Comparison of ENCODE assay signal across 14 cellular contexts in the genomic region with DNA sequence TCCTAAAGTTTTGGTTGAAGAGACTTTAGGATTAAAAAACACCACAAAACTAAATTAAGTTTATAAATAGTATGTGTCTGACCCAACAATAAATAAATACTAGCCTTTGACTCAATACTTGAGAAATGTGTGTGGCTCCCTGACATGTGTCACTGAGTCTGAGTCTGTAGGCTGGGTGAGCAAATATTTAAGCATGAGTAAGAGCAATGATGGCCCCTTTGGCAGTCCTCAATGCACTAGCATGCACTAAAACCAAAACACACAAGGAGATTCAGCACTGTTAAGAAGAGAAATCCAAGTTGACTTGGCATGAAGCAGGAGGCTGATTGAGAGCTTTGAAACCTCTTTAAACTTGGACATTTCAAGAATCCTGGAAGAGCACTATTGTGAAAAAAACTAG. TPM values are rescaled to one million over a fixed set of nuclear protein-coding genes. Genes with fewer than 3 reads are reported as not detected.
DNase-seq lines count a peak whose midpoint lies in the region; ATAC-seq, FAIRE-seq and TF ChIP-seq lines count a peak whose summit lies in the region.
"Had no signal": no experiment of that assay in that cellular context is flagged by ENCODE, and none has a peak within 500 bp of the region (broad histone marks: within the 10 kb centered on the region; RNA-seq: fewer than 3 reads in every experiment).

No MANE protein-coding gene starts in this region.

- no peak for TF ChIP-seq POLR2A in GM12892 (IDR thresholded peaks at IDR 0.05; ENCODE audit: low read depth, low read length)

- no peak overlapping the region for H3K27ac ChIP-seq in RWPE2 (ENCODE audit: poor library complexity, severe bottlenecking)
- H3K27ac ChIP-seq in fibroblast of lung (ENCODE audit: insufficient read depth, low read length), result no peak overlapping the region
- H3K27ac ChIP-seq: cardiac muscle cell, gastrocnemius medialis, neutrophil had no signal

- no peak overlapping the region for H3K4me3 ChIP-seq in RWPE2 (ENCODE audit: severe bottlenecking)
- no peak overlapping the region for H3K4me3 ChIP-seq in fibroblast of lung (replicated peaks in 1 of 4; ENCODE audit: control extremely low read depth in 1 of 4, insufficient read depth in 1 of 4, low read depth in 3 of 4, low read length in 4 of 4)
- H3K4me3 ChIP-seq: cardiac muscle cell, gastrocnemius medialis had no signal

- no peak overlapping the region for H3K4me2 ChIP-seq in fibroblast of lung (ENCODE audit: extremely low read depth, insufficient read depth, low read length)

- no peaks in the 10 kb centered on the region for H3K9me3 ChIP-seq in RWPE2 (ENCODE audit: severe bottlenecking)
- H3K9me3 ChIP-seq in fibroblast of lung (ENCODE audit: control insufficient read depth, insufficient read depth, low read depth, low read length), result no peaks in the 10 kb centered on the region
- H3K9me3 ChIP-seq: neutrophil had no signal

- DNase-seq in GM04503 (ENCODE audit: low read depth), result peak; percentile 89
- no peak for DNase-seq in RWPE2 (ENCODE audit: low spot score)
- peak; percentile 59 to 94 for DNase-seq in fibroblast of lung (ENCODE audit: low read depth in 2 of 2)
- no peak for DNase-seq in stimulated activated effector memory CD8-positive, alpha-beta T cell treated with anti-CD3 and anti-CD28 coated beads, Interleukin-12 subunit alpha, Interleukin-12 subunit beta, amount 100 ng/mL, for 72 hours (ENCODE audit: low spot score in 2 of 2)
- DNase-seq in GM12892 (ENCODE audit: insufficient read length), result no peak
- DNase-seq in occipital lobe (lab: John Stamatoyannopoulos, UW), result no peak
- DNase-seq: gastrocnemius medialis, left colon, SHP77 treated with DMSO at 0.1 percent for 48 hours had no signal

- no peaks in the 10 kb centered on the region for H3K4me1 Mint-ChIP-seq in stimulated activated effector memory CD8-positive, alpha-beta T cell treated with anti-CD3 and anti-CD28 coated beads, Interleukin-12 subunit alpha, Interleukin-12 subunit beta, amount 100 ng/mL, for 72 hours

- H3K4me3 Mint-ChIP-seq in stimulated activated effector memory CD8-positive, alpha-beta T cell treated with anti-CD3 and anti-CD28 coated beads, Interleukin-12 subunit alpha, Interleukin-12 subunit beta, amount 100 ng/mL, for 72 hours, result no peak overlapping the region

- H3K36me3 Mint-ChIP-seq in stimulated activated effector memory CD8-positive, alpha-beta T cell treated with anti-CD3 and anti-CD28 coated beads, Interleukin-12 subunit alpha, Interleukin-12 subunit beta, amount 100 ng/mL, for 72 hours, result no peaks in the 10 kb centered on the region

- H3K27me3 ChIP-seq in RWPE2 (ENCODE audit: insufficient read depth, poor library complexity, severe bottlenecking), result no peaks in the 10 kb centered on the region
- H3K27me3 ChIP-seq in fibroblast of lung (ENCODE audit: control insufficient read depth, insufficient read depth, low read length), result no peaks in the 10 kb centered on the region
- H3K27me3 ChIP-seq: cardiac muscle cell, gastrocnemius medialis, neutrophil had no signal

- no peak for TF ChIP-seq CTCF in RWPE2 (IDR thresholded peaks at IDR 0.05; ENCODE audit: poor library complexity, severe bottlenecking)
- TF ChIP-seq CTCF in fibroblast of lung (conservative IDR thresholded peaks at IDR 0.05 in 1 of 2, IDR thresholded peaks at IDR 0.05 in 1 of 2; ENCODE audit: low read depth in 1 of 2, low read length in 2 of 2), result no peak

- H3K27ac Mint-ChIP-seq in stimulated activated effector memory CD8-positive, alpha-beta T cell treated with anti-CD3 and anti-CD28 coated beads, Interleukin-12 subunit alpha, Interleukin-12 subunit beta, amount 100 ng/mL, for 72 hours, result no peak overlapping the region

- FAIRE-seq in GM12892 (lab: Jason Lieb, UNC), result no peak
- FAIRE-seq: D721Med had no signal

- no peak overlapping the region for H3K9ac ChIP-seq in fibroblast of lung (ENCODE audit: insufficient read depth, low read length)

- ATAC-seq in RWPE2 (ENCODE audit: low read depth) (peak; percentile 93), HG02970 (IDR thresholded peaks at IDR 0.05; ENCODE audit: low FRiP score, unreplicated experiment) (no peak), HG02884 (IDR thresholded peaks at IDR 0.05; ENCODE audit: unreplicated experiment) (no peak)
- ATAC-seq in stimulated activated effector memory CD8-positive, alpha-beta T cell treated with anti-CD3 and anti-CD28 coated beads, Interleukin-12 subunit alpha, Interleukin-12 subunit beta, amount 100 ng/mL, for 72 hours, result peak; percentile 88
- ATAC-seq: gastrocnemius medialis, left colon had no signal

- H3K79me2 ChIP-seq in fibroblast of lung (ENCODE audit: control insufficient read depth, insufficient read depth, low read length), result no peaks in the 10 kb centered on the region

- no peak overlapping the region for H2AFZ ChIP-seq in fibroblast of lung (ENCODE audit: low read length)

- no peaks in the 10 kb centered on the region for H3K9me3 Mint-ChIP-seq in stimulated activated effector memory CD8-positive, alpha-beta T cell treated with anti-CD3 and anti-CD28 coated beads, Interleukin-12 subunit alpha, Interleukin-12 subunit beta, amount 100 ng/mL, for 72 hours

- H3K36me3 ChIP-seq in RWPE2 (ENCODE audit: low read depth), result no peaks in the 10 kb centered on the region
- H3K36me3 ChIP-seq in fibroblast of lung (ENCODE audit: control insufficient read depth, insufficient read depth, low read length), result no peaks in the 10 kb centered on the region
- H3K36me3 ChIP-seq: cardiac muscle cell, gastrocnemius medialis, neutrophil had no signal

- H3K4me1 ChIP-seq in RWPE2 (ENCODE audit: insufficient read depth, poor library complexity, severe bottlenecking) (peaks cover 16% of the 10 kb centered on the region), fibroblast of lung (ENCODE audit: control insufficient read depth, extremely low read depth, insufficient read depth, low read length) (peaks cover 12% of the 10 kb centered on the region)

- H4K20me1 ChIP-seq in fibroblast of lung (ENCODE audit: control insufficient read depth, extremely low read depth, insufficient read depth, low read length), result no peaks in the 10 kb centered on the region

RNA-seq across cellular contexts. Expression of a gene that starts 37.1 kb away (rescaled TPM):
- total RNA-seq in fibroblast of lung (36.7 and 39.1 TPM in 2 replicates), occipital lobe (91.9 TPM)
- 20.3 and 25.7 TPM in 2 replicates for polyA plus RNA-seq in fibroblast of lung
- polyA plus RNA-seq in fibroblast of lung (2012), result 28.9 and 40.6 TPM in 2 replicates
- 5.4 and 8.2 TPM in 2 replicates for polyA minus RNA-seq in fibroblast of lung (ENCODE audit: low replicate concordance)
- 3.2 TPM for polyA plus RNA-seq in GM12892 (2012; ENCODE audit: missing spikeins)

Comparison
In these comparisons a context has a peak if more than half of its experiments do, and no peak if none do; other contexts are left out.
1. DNase-seq: peak in GM04503 (single experiment) and fibroblast of lung (2 of 2); none in RWPE2 (single experiment), stimulated activated effector memory CD8-positive, alpha-beta T cell treated with anti-CD3 and anti-CD28 coated beads, Interleukin-12 subunit alpha, Interleukin-12 subunit beta, amount 100 ng/mL, for 72 hours (0 of 2), GM12892 (single experiment) and occipital lobe (single experiment).
2. ATAC-seq: peak in RWPE2 (single experiment) and stimulated activated effector memory CD8-positive, alpha-beta T cell treated with anti-CD3 and anti-CD28 coated beads, Interleukin-12 subunit alpha, Interleukin-12 subunit beta, amount 100 ng/mL, for 72 hours (single experiment); none in HG02970 (single experiment) and HG02884 (single experiment).